Comparison of ENCODE assay signal across 33 cellular contexts in genomic region chr22:44628273-44628672, GRCh38.
"Had no signal": no experiment of that assay in that cellular context is flagged by ENCODE, and none has a peak within 500 bp of the region (broad histone marks: within the 10 kb centered on the region; RNA-seq: fewer than 3 reads in every experiment).

No MANE protein-coding gene starts in this region.

- H3K36me3 ChIP-seq: brain microvascular endothelial cell, MG63 had no signal

- H2AFZ ChIP-seq: PC-9 had no signal

- H3K4me2 ChIP-seq: PC-9 had no signal

- H3K4me1 Mint-ChIP-seq: activated B cell treated with CpG ODN at 0.5 μM for 24 hours; activated naive CD8-positive, alpha-beta T cell treated with anti-CD3 and anti-CD28 coated beads for 36 hours had no signal

- DNase-seq: activated B cell treated with CpG ODN at 0.5 μM for 24 hours; activated CD4-positive, alpha-beta memory T cell treated with anti-CD3 and anti-CD28 coated beads for 36 hours; activated CD4-positive, alpha-beta T cell treated with anti-CD3 and anti-CD28 coated beads for 4 hours; activated CD4-positive, alpha-beta T cell treated with anti-CD3 and anti-CD28 coated beads, Interleukin-2, amount 50 U/mL, for 1 hour; activated CD4-positive, CD25-positive, alpha-beta regulatory T cell treated with anti-CD3 and anti-CD28 coated beads, Interleukin-2, amount 50 U/mL, for 72 hours; activated gamma-delta T cell treated with Interleukin-2 at 50 U/mL for 16 hours; activated naive CD4-positive, alpha-beta T cell treated with anti-CD3 and anti-CD28 coated beads for 36 hours; activated naive CD8-positive, alpha-beta T cell treated with anti-CD3 and anti-CD28 coated beads for 36 hours; activated T-cell treated with anti-CD3 and anti-CD28 coated beads, Interleukin-2, amount 50 U/mL, for 4 hours; amniotic stem cell; brain microvascular endothelial cell; Kasumi-1; KG1; MG63; NCI-H1048; NCI-H1105 treated with DMSO at 0.1 percent for 48 hours; NCI-H1436 treated with DMSO at 0.1 percent for 48 hours; NCI-H1694 treated with DMSO at 0.1 percent for 48 hours; NCI-H2029; NCI-H510A; NCI-H526; NCI-H748 treated with DMSO at 0.1 percent for 48 hours; PC-9; SIG-M5; T-cell; T-helper 2 cell; T-helper 9 cell had no signal

- H3K4me3 Mint-ChIP-seq: activated B cell treated with CpG ODN at 0.5 μM for 24 hours; activated CD4-positive, alpha-beta memory T cell treated with anti-CD3 and anti-CD28 coated beads for 36 hours; activated naive CD4-positive, alpha-beta T cell treated with anti-CD3 and anti-CD28 coated beads for 36 hours; activated naive CD8-positive, alpha-beta T cell treated with anti-CD3 and anti-CD28 coated beads for 36 hours; activated T-cell treated with anti-CD3 and anti-CD28 coated beads, Interleukin-2, amount 50 U/mL, for 4 hours; activated T-helper 1 cell treated with anti-CD3 and anti-CD28 coated beads, Interleukin-12 subunit alpha, Interleukin-12 subunit beta, Interleukin-2, Interleukin-4 antibody, amounts not matched to agents 30 ng/mL and 10 ng/mL and 1 ng/mL, durations not matched to agents 14 hours and 24 hours and 36 hours; central memory CD8-positive, alpha-beta T cell; T-cell had no signal

- ATAC-seq: activated T-cell treated with anti-CD3 and anti-CD28 coated beads, Interleukin-2, amount 50 U/mL, for 4 hours; Right ventricle myocardium inferior; SK-N-SH treated with all-trans-retinoic acid at 6 μM for 48 hours; T-cell had no signal

- H3K9me3 ChIP-seq: MG63 had no signal

- H3K27ac Mint-ChIP-seq: activated B cell treated with CpG ODN at 0.5 μM for 24 hours; activated CD4-positive, alpha-beta memory T cell treated with anti-CD3 and anti-CD28 coated beads for 36 hours; activated naive CD4-positive, alpha-beta T cell treated with anti-CD3 and anti-CD28 coated beads for 36 hours; activated naive CD8-positive, alpha-beta T cell treated with anti-CD3 and anti-CD28 coated beads for 36 hours; activated T-helper 1 cell treated with anti-CD3 and anti-CD28 coated beads, Interleukin-12 subunit alpha, Interleukin-12 subunit beta, Interleukin-2, Interleukin-4 antibody, amounts not matched to agents 30 ng/mL and 10 ng/mL and 1 ng/mL, durations not matched to agents 14 hours and 24 hours and 36 hours; T-cell had no signal

- H3K27me3 Mint-ChIP-seq: activated naive CD8-positive, alpha-beta T cell treated with anti-CD3 and anti-CD28 coated beads for 36 hours; central memory CD8-positive, alpha-beta T cell had no signal

- H3K4me3 ChIP-seq: MG63, PC-9 had no signal

- H3K36me3 Mint-ChIP-seq: activated CD4-positive, alpha-beta memory T cell treated with anti-CD3 and anti-CD28 coated beads for 36 hours; activated naive CD8-positive, alpha-beta T cell treated with anti-CD3 and anti-CD28 coated beads for 36 hours; T-cell had no signal

- H3K27ac ChIP-seq: brain microvascular endothelial cell, PC-9, RWPE1, VCaP had no signal

- H3K27me3 ChIP-seq: brain microvascular endothelial cell, MG63 had no signal
